Comparison of ENCODE assay signal across 29 cellular contexts in the genomic region with DNA sequence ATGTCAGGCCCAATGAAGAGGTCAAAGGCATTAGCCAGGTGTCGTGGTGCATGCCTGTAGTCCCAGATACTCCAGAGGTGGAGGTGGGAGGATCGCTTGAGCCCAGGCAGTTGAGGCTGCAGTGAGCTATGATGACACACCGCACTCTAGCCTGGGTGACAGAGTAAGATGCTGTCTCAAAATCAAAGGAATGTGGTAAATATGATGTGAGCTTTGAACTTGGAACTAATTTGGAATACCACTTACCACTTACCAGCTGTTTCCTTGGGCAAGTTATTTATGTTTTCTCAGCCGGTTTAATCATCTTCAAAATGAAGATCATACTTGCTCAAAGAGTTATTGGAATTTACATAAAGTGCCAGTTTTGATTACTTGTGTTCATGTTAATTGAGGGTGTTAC.
"Had no signal": no experiment of that assay in that cellular context is flagged by ENCODE, and none has a peak within 500 bp of the region (broad histone marks: within the 10 kb centered on the region; RNA-seq: fewer than 3 reads in every experiment).

No MANE protein-coding gene starts in this region.

- ATAC-seq: activated naive CD4-positive, alpha-beta T cell treated with anti-CD3 and anti-CD28 coated beads, Interleukin-2, amount 50 U/mL, for 72 hours; activated T-cell treated with anti-CD3 and anti-CD28 coated beads, Interleukin-2, amount 50 U/mL, for 4 hours; activated T-helper 17 cell treated with anti-CD3 and anti-CD28 coated beads, Interleukin-2, amount 50 U/mL, for 72 hours; left lobe of liver; lower lobe of right lung; sciatic nerve; stimulated activated memory B cell treated with anti-CD40 and anti-IgM and Interleukin-4, amounts not matched to agents 10 μg/mL and 1 μg/mL and 100 μg/mL, for 72 hours; stimulated activated naive CD8-positive, alpha-beta T cell treated with anti-CD3 and anti-CD28 coated beads, Interleukin-15, amount 100 ng/mL, for 72 hours; WTC11 had no signal

- DNase-seq: activated CD4-positive, alpha-beta memory T cell treated with anti-CD3 and anti-CD28 coated beads, Interleukin-2, amount 10 ng/mL, durations not matched to agents 7 days and 5 days; activated CD4-positive, alpha-beta T cell treated with anti-CD3 and anti-CD28 coated beads for 1 hour; activated CD4-positive, alpha-beta T cell treated with anti-CD3 and anti-CD28 coated beads, Interleukin-2, amount 10 ng/mL, durations not matched to agents 7 days and 5 days; activated naive CD4-positive, alpha-beta T cell; activated T-cell treated with anti-CD3 and anti-CD28 coated beads, Interleukin-2, amount 50 U/mL, for 4 hours; anterior cingulate cortex; endodermal cell; kidney glomerular epithelial cell; lower lobe of right lung; mesenchymal stem cell; small intestine; stimulated activated CD4-positive, alpha-beta T cell treated with anti-CD3 and anti-CD28 coated beads, Interleukin-4, amount 100 ng/mL, for 4 hours; stimulated activated CD8-positive, alpha-beta memory T cell treated with anti-CD3 and anti-CD28 coated beads, Interleukin-4, amount 100 ng/mL, for 48 hours; stimulated activated naive CD8-positive, alpha-beta T cell treated with anti-CD3 and anti-CD28 coated beads, Interleukin-15, amount 100 ng/mL, for 72 hours; substantia nigra; T1000 had no signal

- H3K27me3 ChIP-seq: esophagus muscularis mucosa, vagina had no signal

- H3K4me3 ChIP-seq: esophagus muscularis mucosa, lower lobe of right lung, vagina had no signal

- H3K36me3 Mint-ChIP-seq: activated naive CD4-positive, alpha-beta T cell treated with anti-CD3 and anti-CD28 coated beads, Interleukin-2, amount 50 U/mL, for 72 hours; type B pancreatic cell; WTC11 had no signal

- H3K4me1 Mint-ChIP-seq: nephron, WTC11 had no signal

- H3K27ac Mint-ChIP-seq: activated CD4-positive, alpha-beta memory T cell treated with anti-CD3 and anti-CD28 coated beads, Interleukin-2, amount 10 ng/mL, durations not matched to agents 7 days and 5 days; activated CD4-positive, alpha-beta T cell treated with anti-CD3 and anti-CD28 coated beads, Interleukin-2, amount 10 ng/mL, durations not matched to agents 7 days and 5 days; activated T-helper 17 cell treated with anti-CD3 and anti-CD28 coated beads, Interleukin-2, amount 50 U/mL, for 72 hours; endodermal cell; nephron; stimulated activated memory B cell treated with anti-CD40 and anti-IgM and Interleukin-4, amounts not matched to agents 10 μg/mL and 1 μg/mL and 100 μg/mL, for 72 hours; T-helper 1 cell treated with Interleukin-12 subunit alpha and Interleukin-12 subunit beta and Interleukin-4 antibody, amounts not matched to agents 30 μg/mL and 1 μg/mL, for 36 hours; type B pancreatic cell; WTC11 had no signal

- H3K36me3 ChIP-seq: esophagus muscularis mucosa, lower lobe of right lung, vagina had no signal

- H3K9me3 ChIP-seq: esophagus muscularis mucosa, lower lobe of right lung, vagina had no signal

- H3K4me1 ChIP-seq: esophagus muscularis mucosa, lower lobe of right lung, vagina had no signal

- H3K27me3 Mint-ChIP-seq: activated CD4-positive, alpha-beta memory T cell treated with anti-CD3 and anti-CD28 coated beads, Interleukin-2, amount 10 ng/mL, durations not matched to agents 7 days and 5 days; activated CD4-positive, alpha-beta T cell treated with anti-CD3 and anti-CD28 coated beads, Interleukin-2, amount 10 ng/mL, durations not matched to agents 7 days and 5 days; activated T-helper 17 cell treated with anti-CD3 and anti-CD28 coated beads, Interleukin-2, amount 50 U/mL, for 72 hours; central memory CD8-positive, alpha-beta T cell; dendritic cell treated with granulocyte-macrophage colony-stimulating factor and Interleukin-4, amounts not matched to agents 40 ng/mL and 50 ng/mL, for 4 days; stimulated activated memory B cell treated with anti-CD40 and anti-IgM and Interleukin-4, amounts not matched to agents 10 μg/mL and 1 μg/mL and 100 μg/mL, for 72 hours; stimulated activated naive CD8-positive, alpha-beta T cell treated with anti-CD3 and anti-CD28 coated beads, Interleukin-15, amount 100 ng/mL, for 72 hours; type B pancreatic cell had no signal

- H3K9me3 Mint-ChIP-seq: activated CD4-positive, alpha-beta memory T cell treated with anti-CD3 and anti-CD28 coated beads, Interleukin-2, amount 10 ng/mL, durations not matched to agents 7 days and 5 days; activated CD4-positive, alpha-beta T cell treated with anti-CD3 and anti-CD28 coated beads, Interleukin-2, amount 10 ng/mL, durations not matched to agents 7 days and 5 days; activated T-cell treated with anti-CD3 and anti-CD28 coated beads, Interleukin-2, amount 50 U/mL, for 4 hours; activated T-helper 17 cell treated with anti-CD3 and anti-CD28 coated beads, Interleukin-2, amount 50 U/mL, for 72 hours; central memory CD8-positive, alpha-beta T cell; endodermal cell; nephron; stimulated activated memory B cell treated with anti-CD40 and anti-IgM and Interleukin-4, amounts not matched to agents 10 μg/mL and 1 μg/mL and 100 μg/mL, for 72 hours; stimulated activated naive CD8-positive, alpha-beta T cell treated with anti-CD3 and anti-CD28 coated beads, Interleukin-15, amount 100 ng/mL, for 72 hours; T-helper 1 cell treated with Interleukin-12 subunit alpha and Interleukin-12 subunit beta and Interleukin-4 antibody, amounts not matched to agents 30 μg/mL and 1 μg/mL, for 36 hours; type B pancreatic cell; WTC11 had no signal

- H3K4me3 Mint-ChIP-seq: activated CD4-positive, alpha-beta memory T cell treated with anti-CD3 and anti-CD28 coated beads, Interleukin-2, amount 10 ng/mL, durations not matched to agents 7 days and 5 days; activated CD4-positive, alpha-beta T cell treated with anti-CD3 and anti-CD28 coated beads, Interleukin-2, amount 10 ng/mL, durations not matched to agents 7 days and 5 days; activated T-cell treated with anti-CD3 and anti-CD28 coated beads, Interleukin-2, amount 50 U/mL, for 4 hours; activated T-helper 17 cell treated with anti-CD3 and anti-CD28 coated beads, Interleukin-2, amount 50 U/mL, for 72 hours; central memory CD8-positive, alpha-beta T cell; dendritic cell treated with granulocyte-macrophage colony-stimulating factor and Interleukin-4, amounts not matched to agents 40 ng/mL and 50 ng/mL, for 4 days; endodermal cell; nephron; stimulated activated memory B cell treated with anti-CD40 and anti-IgM and Interleukin-4, amounts not matched to agents 10 μg/mL and 1 μg/mL and 100 μg/mL, for 72 hours; stimulated activated naive CD8-positive, alpha-beta T cell treated with anti-CD3 and anti-CD28 coated beads, Interleukin-15, amount 100 ng/mL, for 72 hours; T-helper 1 cell treated with Interleukin-12 subunit alpha and Interleukin-12 subunit beta and Interleukin-4 antibody, amounts not matched to agents 30 μg/mL and 1 μg/mL, for 36 hours; type B pancreatic cell; WTC11 had no signal

- H3K27ac ChIP-seq: esophagus muscularis mucosa, lower lobe of right lung, vagina had no signal
